ENCODE assay signal across 28 cellular contexts in the genomic region with DNA sequence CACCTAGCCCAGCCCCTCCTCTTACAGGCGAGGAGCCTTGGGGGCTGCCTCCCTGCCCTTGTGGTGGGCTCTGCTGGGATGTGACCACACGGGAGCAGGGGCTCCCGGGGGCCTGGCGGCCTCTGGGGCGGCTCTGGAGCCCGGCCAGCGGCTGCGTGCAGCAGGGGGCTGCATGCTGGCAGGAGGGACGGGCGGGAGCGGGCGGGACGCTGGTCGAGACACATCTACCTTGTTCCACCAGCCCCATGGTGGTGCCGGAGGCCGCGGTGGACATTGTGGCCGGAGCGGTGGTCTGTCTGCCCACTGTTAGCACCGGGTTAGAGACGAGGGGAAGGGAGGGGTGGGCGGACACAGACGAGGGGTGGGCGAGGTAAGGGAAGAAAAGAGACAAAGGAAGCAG.
"Had no signal": no experiment of that assay in that cellular context is flagged by ENCODE, and none has a peak within 500 bp of the region (broad histone marks: within the 10 kb centered on the region; RNA-seq: fewer than 3 reads in every experiment).

No MANE protein-coding gene starts in this region.

- H3K4me3 ChIP-seq: stomach, suprapubic skin, testis, thoracic aorta, thyroid gland, tibial artery, tibial nerve, transverse colon, upper lobe of left lung, upper lobe of right lung, uterus, vagina had no signal

- H3K9me3 ChIP-seq: stomach, suprapubic skin, testis, thoracic aorta, thyroid gland, tibial artery, tibial nerve, transverse colon, upper lobe of left lung, upper lobe of right lung, uterus, vagina had no signal

- H3K4me3 Mint-ChIP-seq: stimulated activated effector memory CD8-positive, alpha-beta T cell treated with anti-CD3 and anti-CD28 coated beads, Interleukin-12 subunit alpha, Interleukin-12 subunit beta, amount 100 ng/mL, for 72 hours; stimulated activated memory B cell treated with anti-CD40 and anti-IgM and Interleukin-4, amounts not matched to agents 10 μg/mL and 1 μg/mL and 100 μg/mL, for 72 hours; stimulated activated naive B cell treated with anti-CD40 and anti-IgM and Interleukin-4, amounts not matched to agents 10 μg/mL and 1 μg/mL and 100 μg/mL, for 72 hours; stimulated activated naive CD8-positive, alpha-beta T cell treated with anti-CD3 and anti-CD28 coated beads, Interleukin-15, amount 100 ng/mL, for 72 hours; stimulated activated naive CD8-positive, alpha-beta T cell treated with anti-CD3 and anti-CD28 coated beads, Interleukin-15, Interleukin-2, amounts not matched to agents 100 ng/mL and 50 ng/mL, for 24 hours; type B pancreatic cell had no signal

- H3K27ac Mint-ChIP-seq: stimulated activated memory B cell treated with anti-CD40 and anti-IgM and Interleukin-4, amounts not matched to agents 10 μg/mL and 1 μg/mL and 100 μg/mL, for 72 hours; stimulated activated naive B cell treated with anti-CD40 and anti-IgM and Interleukin-4, amounts not matched to agents 10 μg/mL and 1 μg/mL and 100 μg/mL, for 72 hours; stimulated activated naive CD8-positive, alpha-beta T cell treated with anti-CD3 and anti-CD28 coated beads, Interleukin-15, amount 100 ng/mL, for 72 hours; stimulated activated naive CD8-positive, alpha-beta T cell treated with anti-CD3 and anti-CD28 coated beads, Interleukin-15, Interleukin-2, amounts not matched to agents 100 ng/mL and 50 ng/mL, for 24 hours; type B pancreatic cell had no signal

- H3K4me1 ChIP-seq: suprapubic skin, testis, uterus had no signal

- H3K27me3 Mint-ChIP-seq: stimulated activated naive B cell treated with anti-CD40 and anti-IgM and Interleukin-4, amounts not matched to agents 10 μg/mL and 1 μg/mL and 100 μg/mL, for 72 hours; stimulated activated naive CD8-positive, alpha-beta T cell treated with anti-CD3 and anti-CD28 coated beads, Interleukin-15, amount 100 ng/mL, for 72 hours; stimulated activated naive CD8-positive, alpha-beta T cell treated with anti-CD3 and anti-CD28 coated beads, Interleukin-15, Interleukin-2, amounts not matched to agents 100 ng/mL and 50 ng/mL, for 24 hours; type B pancreatic cell had no signal

- H3K9me3 Mint-ChIP-seq: stimulated activated effector memory CD8-positive, alpha-beta T cell treated with anti-CD3 and anti-CD28 coated beads, Interleukin-12 subunit alpha, Interleukin-12 subunit beta, amount 100 ng/mL, for 72 hours; stimulated activated memory B cell treated with anti-CD40 and anti-IgM and Interleukin-4, amounts not matched to agents 10 μg/mL and 1 μg/mL and 100 μg/mL, for 72 hours; stimulated activated naive B cell treated with anti-CD40 and anti-IgM and Interleukin-4, amounts not matched to agents 10 μg/mL and 1 μg/mL and 100 μg/mL, for 72 hours; stimulated activated naive CD8-positive, alpha-beta T cell treated with anti-CD3 and anti-CD28 coated beads, Interleukin-15, amount 100 ng/mL, for 72 hours; stimulated activated naive CD8-positive, alpha-beta T cell treated with anti-CD3 and anti-CD28 coated beads, Interleukin-15, Interleukin-2, amounts not matched to agents 100 ng/mL and 50 ng/mL, for 24 hours; type B pancreatic cell had no signal

- H3K27me3 ChIP-seq: testis, thyroid gland, tibial nerve, transverse colon, upper lobe of left lung, upper lobe of right lung, uterus, vagina had no signal

- DNase-seq: stimulated activated CD4-positive, alpha-beta T cell treated with anti-CD3 and anti-CD28 coated beads, Interleukin-2, amount 100 ng/mL, for 48 hours; stimulated activated CD4-positive, alpha-beta T cell treated with anti-CD3 and anti-CD28 coated beads, Interleukin-4, amount 100 ng/mL, for 1 hour; stimulated activated CD4-positive, alpha-beta T cell treated with anti-CD3 and anti-CD28 coated beads, Interleukin-4, amount 100 ng/mL, for 24 hours; stimulated activated CD4-positive, alpha-beta T cell treated with anti-CD3 and anti-CD28 coated beads, Interleukin-4, amount 100 ng/mL, for 4 hours; stimulated activated CD8-positive, alpha-beta memory T cell treated with anti-CD3 and anti-CD28 coated beads, Interleukin-4, amount 100 ng/mL, for 48 hours; stimulated activated naive B cell treated with anti-CD40 and anti-IgM and Interleukin-4, amounts not matched to agents 10 μg/mL and 1 μg/mL and 100 μg/mL, for 72 hours; stimulated activated naive CD4-positive, alpha-beta T cell; stimulated activated naive CD4-positive, alpha-beta T cell treated with Interleukin-2 at 50 U/mL for 16 hours; stimulated activated naive CD8-positive, alpha-beta T cell treated with anti-CD3 and anti-CD28 coated beads, Interleukin-15, amount 100 ng/mL, for 72 hours; stimulated activated naive CD8-positive, alpha-beta T cell treated with anti-CD3 and anti-CD28 coated beads, Interleukin-15, Interleukin-2, amounts not matched to agents 100 U/mL and 50 U/mL, for 24 hours; stomach; substantia nigra; testis; thyroid gland; tibial artery; transverse colon; trophoblast cell; upper lobe of right lung; uterus had no signal

- H3K36me3 ChIP-seq: stomach, suprapubic skin, thoracic aorta, thyroid gland, tibial artery, tibial nerve, transverse colon, upper lobe of left lung, upper lobe of right lung, uterus, vagina had no signal

- H3K27ac ChIP-seq: stomach, suprapubic skin, testis, thoracic aorta, thyroid gland, tibial artery, transverse colon, upper lobe of left lung, upper lobe of right lung, uterus, vagina had no signal

- H3K36me3 Mint-ChIP-seq: stimulated activated effector memory CD8-positive, alpha-beta T cell treated with anti-CD3 and anti-CD28 coated beads, Interleukin-12 subunit alpha, Interleukin-12 subunit beta, amount 100 ng/mL, for 72 hours; stimulated activated memory B cell treated with anti-CD40 and anti-IgM and Interleukin-4, amounts not matched to agents 10 μg/mL and 1 μg/mL and 100 μg/mL, for 72 hours; stimulated activated naive B cell treated with anti-CD40 and anti-IgM and Interleukin-4, amounts not matched to agents 10 μg/mL and 1 μg/mL and 100 μg/mL, for 72 hours; type B pancreatic cell had no signal

- ATAC-seq: stimulated activated effector memory CD8-positive, alpha-beta T cell treated with anti-CD3 and anti-CD28 coated beads, Interleukin-12 subunit alpha, Interleukin-12 subunit beta, amount 100 ng/mL, for 72 hours; stimulated activated memory B cell treated with anti-CD40 and anti-IgM and Interleukin-4, amounts not matched to agents 10 μg/mL and 1 μg/mL and 100 μg/mL, for 72 hours; stimulated activated naive B cell treated with anti-CD40 and anti-IgM and Interleukin-4, amounts not matched to agents 10 μg/mL and 1 μg/mL and 100 μg/mL, for 72 hours; stimulated activated naive CD8-positive, alpha-beta T cell treated with anti-CD3 and anti-CD28 coated beads, Interleukin-15, amount 100 ng/mL, for 72 hours; stimulated activated naive CD8-positive, alpha-beta T cell treated with anti-CD3 and anti-CD28 coated beads, Interleukin-15, Interleukin-2, amounts not matched to agents 100 U/mL and 50 U/mL, for 24 hours; upper lobe of right lung had no signal
